12 cellular contexts compared by ENCODE assay signal in genomic region chr6:119076173-119076965, GRCh38. TPM values are rescaled to one million over a fixed set of nuclear protein-coding genes. Genes with fewer than 3 reads are reported as not detected.
A peak's percentile ranks its signal among the peaks of the same experiment; 100 is the strongest.
DNase-seq lines count a peak whose midpoint lies in the region; ATAC-seq and TF ChIP-seq lines count a peak whose summit lies in the region.
"Had no signal": no experiment of that assay in that cellular context is flagged by ENCODE, and none has a peak within 500 bp of the region (broad histone marks: within the 10 kb centered on the region; RNA-seq: fewer than 3 reads in every experiment).

No MANE protein-coding gene starts in this region.

- H3K27ac Mint-ChIP-seq in CD4-positive, CD25-positive, alpha-beta regulatory T cell: peak overlapping the region; percentile 21 to 83 (median 63)
- peak overlapping the region; percentile 77 for H3K27ac Mint-ChIP-seq in activated T-helper 1 cell treated with anti-CD3 and anti-CD28 coated beads, Interleukin-12 subunit alpha, Interleukin-12 subunit beta, Interleukin-2, Interleukin-4 antibody, amounts not matched to agents 30 ng/mL and 10 ng/mL and 1 ng/mL, durations not matched to agents 14 hours and 24 hours and 36 hours

- peaks cover 27% of the 10 kb centered on the region for H3K4me1 ChIP-seq in CD4-positive, CD25-positive, alpha-beta regulatory T cell (ENCODE audit: control insufficient read depth, insufficient read depth, low read length, poor library complexity, severe bottlenecking)
- H3K4me1 ChIP-seq in HUES6 (ENCODE audit: control insufficient read depth, insufficient read depth, low read length) (no peaks in the 10 kb centered on the region), muscle layer of colon (ENCODE audit: insufficient read depth, low read length) (peaks cover 7% of the 10 kb centered on the region)
- H3K4me1 ChIP-seq: foreskin keratinocyte had no signal

- peaks cover 26 to 52% (median 41%) of the 10 kb centered on the region in 4 donors for H3K4me1 Mint-ChIP-seq in CD4-positive, CD25-positive, alpha-beta regulatory T cell
- H3K4me1 Mint-ChIP-seq in activated T-helper 1 cell treated with anti-CD3 and anti-CD28 coated beads, Interleukin-12 subunit alpha, Interleukin-12 subunit beta, Interleukin-2, Interleukin-4 antibody, amounts not matched to agents 30 ng/mL and 10 ng/mL and 1 ng/mL, durations not matched to agents 14 hours and 24 hours and 36 hours (ENCODE audit: low read depth): peaks cover 52% of the 10 kb centered on the region

- H3K36me3 Mint-ChIP-seq in CD4-positive, CD25-positive, alpha-beta regulatory T cell: no peaks in the 10 kb centered on the region
- H3K36me3 Mint-ChIP-seq in activated T-helper 1 cell treated with anti-CD3 and anti-CD28 coated beads, Interleukin-12 subunit alpha, Interleukin-12 subunit beta, Interleukin-2, Interleukin-4 antibody, amounts not matched to agents 30 ng/mL and 10 ng/mL and 1 ng/mL, durations not matched to agents 14 hours and 24 hours and 36 hours (ENCODE audit: low read depth): peaks cover 2% of the 10 kb centered on the region

- H3K9me3 ChIP-seq in CD4-positive, CD25-positive, alpha-beta regulatory T cell (ENCODE audit: control insufficient read depth in 2 of 2, low read length in 2 of 2): no peaks in the 10 kb centered on the region
- H3K9me3 ChIP-seq in HUES6 (ENCODE audit: control insufficient read depth, insufficient read depth, low read depth, low read length) (peaks cover 6% of the 10 kb centered on the region; the same call in 1 of the 2 replicates), muscle layer of colon (ENCODE audit: low read length) (no peaks in the 10 kb centered on the region)

- ATAC-seq in CD4-positive, CD25-positive, alpha-beta regulatory T cell (ENCODE audit: low read depth in 2 of 2): peak; percentile 22 to 23
- ATAC-seq: foreskin keratinocyte had no signal

- H3K36me3 ChIP-seq in CD4-positive, CD25-positive, alpha-beta regulatory T cell (ENCODE audit: control insufficient read depth, insufficient read depth, low read length): no peaks in the 10 kb centered on the region
- H3K36me3 ChIP-seq in HUES6 (ENCODE audit: control insufficient read depth, insufficient read depth, low read length): no peaks in the 10 kb centered on the region
- no peaks in the 10 kb centered on the region for H3K36me3 ChIP-seq in muscle layer of colon (ENCODE audit: insufficient read depth, low read length)
- H3K36me3 ChIP-seq: BLaER1 had no signal

- H3K27me3 ChIP-seq in CD4-positive, CD25-positive, alpha-beta regulatory T cell (ENCODE audit: control insufficient read depth, insufficient read depth, low read length): no peaks in the 10 kb centered on the region
- H3K27me3 ChIP-seq in HUES6 (ENCODE audit: control insufficient read depth, insufficient read depth, low read length) (peaks cover 39% of the 10 kb centered on the region), muscle layer of colon (ENCODE audit: control insufficient read depth in 1 of 2, insufficient read depth in 2 of 2, low read length in 2 of 2) (no peaks in the 10 kb centered on the region)

- H3K4me3 Mint-ChIP-seq in CD4-positive, CD25-positive, alpha-beta regulatory T cell: peak overlapping the region; percentile 78 to 98 (median 89)
- H3K4me3 Mint-ChIP-seq in activated T-helper 1 cell treated with anti-CD3 and anti-CD28 coated beads, Interleukin-12 subunit alpha, Interleukin-12 subunit beta, Interleukin-2, Interleukin-4 antibody, amounts not matched to agents 30 ng/mL and 10 ng/mL and 1 ng/mL, durations not matched to agents 14 hours and 24 hours and 36 hours: peak overlapping the region; percentile 79

- in situ Hi-C loops in KBM-7 (cut with MboI; ENCODE audit: low pct_unique_long_range_greater_than_20kb, low sequenced_read_pairs): no loop called here

- intact Hi-C loops in activated T-helper 1 cell treated with anti-CD3 and anti-CD28 coated beads, Interleukin-12 subunit alpha, Interleukin-12 subunit beta, Interleukin-2, Interleukin-4 antibody, amounts not matched to agents 30 ng/mL and 10 ng/mL and 1 ng/mL, durations not matched to agents 14 hours and 24 hours and 36 hours (cut with micrococcal nuclease): loop anchor here (1.0 to 5.0 kb wide), 8 partner anchors 24 to 1529 kb away; partner anchors contain the start of gene ASF1A

- H3K4me3 ChIP-seq in CD4-positive, CD25-positive, alpha-beta regulatory T cell (ENCODE audit: low read depth, low read length): peak overlapping the region; percentile 96
- H3K4me3 ChIP-seq in HUES6 (ENCODE audit: low read depth, low read length): 0 out of 2 replicates have a peak overlapping the region, but pooled peaks have one; percentile 63
- H3K4me3 ChIP-seq in muscle layer of colon (ENCODE audit: low read depth in 1 of 2, low read length in 2 of 2): no peak overlapping the region
- H3K4me3 ChIP-seq: BLaER1 had no signal

- peak in 2 of 3 donors; percentile 45 to 50 for DNase-seq in CD4-positive, CD25-positive, alpha-beta regulatory T cell
- no peak for DNase-seq in activated T-helper 1 cell treated with anti-CD3 and anti-CD28 coated beads, Interleukin-12 subunit alpha, Interleukin-12 subunit beta, Interleukin-2, Interleukin-4 antibody, amounts not matched to agents 30 ng/mL and 10 ng/mL and 1 ng/mL, durations not matched to agents 14 hours and 24 hours and 36 hours (ENCODE audit: low spot score)
- DNase-seq in KBM-7 (no peak), substantia nigra (lab: John Stamatoyannopoulos, UW) (no peak), HEK293T (ENCODE audit: extremely low spot score) (no peak), hippocampal formation (lab: John Stamatoyannopoulos, UW) (no peak)
- DNase-seq: foreskin keratinocyte, NCI-H1694 treated with DMSO at 0.1 percent for 48 hours, RPMI8226 had no signal

- H3K9ac ChIP-seq in HUES6 (ENCODE audit: low read length) (no peak overlapping the region), muscle layer of colon (ENCODE audit: low read length) (no peak overlapping the region)
- H3K9ac ChIP-seq: BLaER1 had no signal

- H3K27me3 Mint-ChIP-seq in CD4-positive, CD25-positive, alpha-beta regulatory T cell: no peaks in the 10 kb centered on the region
- H3K27me3 Mint-ChIP-seq in activated T-helper 1 cell treated with anti-CD3 and anti-CD28 coated beads, Interleukin-12 subunit alpha, Interleukin-12 subunit beta, Interleukin-2, Interleukin-4 antibody, amounts not matched to agents 30 ng/mL and 10 ng/mL and 1 ng/mL, durations not matched to agents 14 hours and 24 hours and 36 hours (ENCODE audit: insufficient read depth): peaks cover 8% of the 10 kb centered on the region

- peak overlapping the region; percentile 38 for H3K27ac ChIP-seq in CD4-positive, CD25-positive, alpha-beta regulatory T cell (ENCODE audit: insufficient read depth, low read length, poor library complexity, severe bottlenecking)
- H3K27ac ChIP-seq in HUES6 (ENCODE audit: low read depth, low read length) (no peak overlapping the region), muscle layer of colon (ENCODE audit: low read depth, low read length) (peak overlapping the region; percentile 16), substantia nigra (ENCODE audit: low read depth, low read length, poor library complexity, severe bottlenecking) (no peak overlapping the region)
- H3K27ac ChIP-seq: BLaER1, foreskin keratinocyte had no signal

- CTCF ChIA-PET in HEK293T (lab: Yijun Ruan, JAX): no interaction called here

- POLR2A ChIA-PET in HEK293T (lab: Yijun Ruan, JAX): no interaction called here

- peaks cover 0 to 2% (median 0%) of the 10 kb centered on the region in 7 donors for H3K9me3 Mint-ChIP-seq in CD4-positive, CD25-positive, alpha-beta regulatory T cell
- H3K9me3 Mint-ChIP-seq in activated T-helper 1 cell treated with anti-CD3 and anti-CD28 coated beads, Interleukin-12 subunit alpha, Interleukin-12 subunit beta, Interleukin-2, Interleukin-4 antibody, amounts not matched to agents 30 ng/mL and 10 ng/mL and 1 ng/mL, durations not matched to agents 14 hours and 24 hours and 36 hours: no peaks in the 10 kb centered on the region

TF ChIP-seq in HEK293T, 16 proteins besides CTCF, POLR2A, EP300 and RAD21:
- TF ChIP-seq LEF1 (IDR thresholded peaks at IDR 0.05; ENCODE audit: borderline replicate concordance) (no peak), FOXM1 (IDR thresholded peaks at IDR 0.05; ENCODE audit: borderline replicate concordance) (no peak), SP1 (IDR thresholded peaks at IDR 0.05) (no peak), ELF4 (IDR thresholded peaks at IDR 0.05) (no peak), ZNF384 (IDR thresholded peaks at IDR 0.05) (no peak), SUZ12 (IDR thresholded peaks at IDR 0.05) (no peak), FOXK2 (IDR thresholded peaks at IDR 0.05) (no peak), CTBP1 (IDR thresholded peaks at IDR 0.05; ENCODE audit: borderline replicate concordance) (no peak), HDGF (IDR thresholded peaks at IDR 0.05; ENCODE audit: borderline replicate concordance) (no peak), ARNT (IDR thresholded peaks at IDR 0.05) (no peak)
- TF ChIP-seq, protein P1, sequence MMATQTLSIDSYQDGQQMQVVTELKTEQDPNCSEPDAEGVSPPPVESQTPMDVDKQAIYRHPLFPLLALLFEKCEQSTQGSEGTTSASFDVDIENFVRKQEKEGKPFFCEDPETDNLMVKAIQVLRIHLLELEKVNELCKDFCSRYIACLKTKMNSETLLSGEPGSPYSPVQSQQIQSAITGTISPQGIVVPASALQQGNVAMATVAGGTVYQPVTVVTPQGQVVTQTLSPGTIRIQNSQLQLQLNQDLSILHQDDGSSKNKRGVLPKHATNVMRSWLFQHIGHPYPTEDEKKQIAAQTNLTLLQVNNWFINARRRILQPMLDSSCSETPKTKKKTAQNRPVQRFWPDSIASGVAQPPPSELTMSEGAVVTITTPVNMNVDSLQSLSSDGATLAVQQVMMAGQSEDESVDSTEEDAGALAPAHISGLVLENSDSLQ (IDR thresholded peaks at IDR 0.05): no peak

RNA-seq across cellular contexts. Expression of gene FAM184A, which starts 2.1 kb away (rescaled TPM):
- 7.7 TPM for total RNA-seq in CD4-positive, CD25-positive, alpha-beta regulatory T cell
- polyA plus RNA-seq in CD4-positive, CD25-positive, alpha-beta regulatory T cell: 1 to 10 TPM; 1.0 to 2.3 (median 1.5) TPM
- total RNA-seq in activated T-helper 1 cell treated with anti-CD3 and anti-CD28 coated beads, Interleukin-12 subunit alpha, Interleukin-12 subunit beta, Interleukin-2, Interleukin-4 antibody, amounts not matched to agents 30 ng/mL and 10 ng/mL and 1 ng/mL, durations not matched to agents 14 hours and 24 hours and 36 hours: 9.0 and 9.4 TPM in 2 replicates

Comparison
In these comparisons a context has a peak if more than half of its experiments do, and no peak if none do; other contexts are left out.
1. DNase-seq: peak in CD4-positive, CD25-positive, alpha-beta regulatory T cell (2 of 3); none in activated T-helper 1 cell treated with anti-CD3 and anti-CD28 coated beads, Interleukin-12 subunit alpha, Interleukin-12 subunit beta, Interleukin-2, Interleukin-4 antibody, amounts not matched to agents 30 ng/mL and 10 ng/mL and 1 ng/mL, durations not matched to agents 14 hours and 24 hours and 36 hours (single experiment), KBM-7 (single experiment), substantia nigra (0 of 49), HEK293T (single experiment) and hippocampal formation (0 of 2).
2. H3K27ac ChIP-seq: peak in CD4-positive, CD25-positive, alpha-beta regulatory T cell (single experiment) and muscle layer of colon (single experiment); none in HUES6 (single experiment) and substantia nigra (single experiment).
3. H3K4me3 ChIP-seq: peak in CD4-positive, CD25-positive, alpha-beta regulatory T cell (single experiment) and HUES6 (single experiment); none in muscle layer of colon (0 of 2).